Comparison of ENCODE assay signal across 21 cellular contexts in the genomic region with DNA sequence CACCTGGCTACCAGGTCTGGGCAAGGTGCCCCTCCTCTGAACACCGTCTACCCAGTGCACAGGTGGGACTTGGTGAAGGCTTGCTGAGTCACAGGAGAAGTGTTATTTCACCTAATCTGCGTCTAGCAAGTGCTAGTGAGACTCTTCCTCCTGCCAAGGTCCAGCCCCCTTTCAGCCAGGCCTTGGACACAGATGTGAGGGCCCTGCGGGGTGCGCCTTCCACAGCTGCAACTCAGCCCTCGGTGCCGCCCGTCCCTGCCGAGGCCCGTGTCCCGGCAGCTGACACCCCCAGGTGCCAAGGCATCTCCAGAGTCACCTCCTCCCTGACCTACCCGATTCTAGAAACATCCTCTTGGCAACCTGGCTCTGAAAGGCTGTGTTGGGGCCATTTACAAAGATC. TPM values are rescaled to one million over a fixed set of nuclear protein-coding genes. Genes with fewer than 3 reads are reported as not detected.
"Had no signal": no experiment of that assay in that cellular context is flagged by ENCODE, and none has a peak within 500 bp of the region (broad histone marks: within the 10 kb centered on the region; RNA-seq: fewer than 3 reads in every experiment).

No MANE protein-coding gene starts in this region.

- H3K4me3 ChIP-seq: hepatocyte, left lung, prostate gland, skin epidermis, testis had no signal

- H3K27ac Mint-ChIP-seq: activated CD4-positive, alpha-beta T cell treated with anti-CD3 and anti-CD28 coated beads, Interleukin-2, amount 10 ng/mL, durations not matched to agents 7 days and 5 days; activated naive CD8-positive, alpha-beta T cell treated with anti-CD3 and anti-CD28 coated beads for 36 hours; activated T-helper 1 cell treated with anti-CD3 and anti-CD28 coated beads, Interleukin-12 subunit alpha, Interleukin-12 subunit beta, Interleukin-2, Interleukin-4 antibody, amounts not matched to agents 30 ng/mL and 10 ng/mL and 1 ng/mL, durations not matched to agents 14 hours and 24 hours and 36 hours; endodermal cell; memory B cell had no signal

- H3K79me2 ChIP-seq: hepatocyte had no signal

- H3K4me2 ChIP-seq: hepatocyte had no signal

- H3K4me1 ChIP-seq: prostate gland, testis had no signal

- H3K4me3 Mint-ChIP-seq: activated CD4-positive, alpha-beta T cell treated with anti-CD3 and anti-CD28 coated beads, Interleukin-2, amount 10 ng/mL, durations not matched to agents 7 days and 5 days; activated naive CD8-positive, alpha-beta T cell treated with anti-CD3 and anti-CD28 coated beads for 36 hours; activated T-helper 1 cell treated with anti-CD3 and anti-CD28 coated beads, Interleukin-12 subunit alpha, Interleukin-12 subunit beta, Interleukin-2, Interleukin-4 antibody, amounts not matched to agents 30 ng/mL and 10 ng/mL and 1 ng/mL, durations not matched to agents 14 hours and 24 hours and 36 hours; endodermal cell; memory B cell; naive thymus-derived CD8-positive, alpha-beta T cell had no signal

- DNase-seq: activated CD4-positive, alpha-beta T cell treated with anti-CD3 and anti-CD28 coated beads, Interleukin-2, amount 10 ng/mL, durations not matched to agents 7 days and 5 days; activated CD8-positive, alpha-beta memory T cell treated with anti-CD3 and anti-CD28 coated beads for 24 hours; activated naive CD8-positive, alpha-beta T cell treated with anti-CD3 and anti-CD28 coated beads for 36 hours; dermis blood vessel endothelial cell; endodermal cell; erythroblast; islet precursor cell; left lung; naive thymus-derived CD8-positive, alpha-beta T cell; stimulated activated CD4-positive, alpha-beta T cell treated with anti-CD3 and anti-CD28 coated beads, Interleukin-4, amount 100 ng/mL, for 4 hours; stimulated activated CD8-positive, alpha-beta memory T cell treated with anti-CD3 and anti-CD28 coated beads, Interleukin-4, amount 100 ng/mL, for 48 hours; stimulated activated naive CD8-positive, alpha-beta T cell treated with anti-CD3 and anti-CD28 coated beads, Interleukin-15, Interleukin-2, amounts not matched to agents 100 U/mL and 50 U/mL, for 24 hours; T-helper 9 cell; testis had no signal

- H3K9me3 ChIP-seq: left lung, prostate gland, testis had no signal

- ATAC-seq: left lung; naive thymus-derived CD8-positive, alpha-beta T cell; right cardiac atrium; stimulated activated naive CD8-positive, alpha-beta T cell treated with anti-CD3 and anti-CD28 coated beads, Interleukin-15, Interleukin-2, amounts not matched to agents 100 U/mL and 50 U/mL, for 24 hours had no signal

- H2AFZ ChIP-seq: hepatocyte had no signal

- H3K9me3 Mint-ChIP-seq: activated CD4-positive, alpha-beta T cell treated with anti-CD3 and anti-CD28 coated beads, Interleukin-2, amount 10 ng/mL, durations not matched to agents 7 days and 5 days; activated naive CD8-positive, alpha-beta T cell treated with anti-CD3 and anti-CD28 coated beads for 36 hours; activated T-helper 1 cell treated with anti-CD3 and anti-CD28 coated beads, Interleukin-12 subunit alpha, Interleukin-12 subunit beta, Interleukin-2, Interleukin-4 antibody, amounts not matched to agents 30 ng/mL and 10 ng/mL and 1 ng/mL, durations not matched to agents 14 hours and 24 hours and 36 hours; endodermal cell; memory B cell; naive thymus-derived CD8-positive, alpha-beta T cell had no signal

- H3K36me3 ChIP-seq: left lung, prostate gland had no signal

- H3K27ac ChIP-seq: hepatocyte, left lung, prostate gland, skin epidermis, testis had no signal

- H3K36me3 Mint-ChIP-seq: activated naive CD8-positive, alpha-beta T cell treated with anti-CD3 and anti-CD28 coated beads for 36 hours; memory B cell; naive thymus-derived CD8-positive, alpha-beta T cell had no signal

- H3K27me3 ChIP-seq: hepatocyte, testis had no signal

- H3K4me1 Mint-ChIP-seq: activated CD4-positive, alpha-beta T cell treated with anti-CD3 and anti-CD28 coated beads, Interleukin-2, amount 10 ng/mL, durations not matched to agents 7 days and 5 days; activated naive CD8-positive, alpha-beta T cell treated with anti-CD3 and anti-CD28 coated beads for 36 hours; memory B cell; naive thymus-derived CD8-positive, alpha-beta T cell had no signal

RNA-seq across cellular contexts. Expression of a gene that starts 55.1 kb away (rescaled TPM):
- total RNA-seq: activated CD4-positive, alpha-beta T cell treated with anti-CD3 and anti-CD28 coated beads, Interleukin-2, amount 10 ng/mL, durations not matched to agents 7 days and 5 days; activated naive CD8-positive, alpha-beta T cell treated with anti-CD3 and anti-CD28 coated beads for 36 hours; activated T-helper 1 cell treated with anti-CD3 and anti-CD28 coated beads, Interleukin-12 subunit alpha, Interleukin-12 subunit beta, Interleukin-2, Interleukin-4 antibody, amounts not matched to agents 30 ng/mL and 10 ng/mL and 1 ng/mL, durations not matched to agents 14 hours and 24 hours and 36 hours; dermis blood vessel endothelial cell; glomerular endothelial cell; naive thymus-derived CD8-positive, alpha-beta T cell had no signal
- polyA plus RNA-seq: naive thymus-derived CD8-positive, alpha-beta T cell had no signal
